ENCODE assay signal across 21 cellular contexts in genomic region chr7:95263803-95264202, GRCh38.
"Had no signal": no experiment of that assay in that cellular context is flagged by ENCODE, and none has a peak within 500 bp of the region (broad histone marks: within the 10 kb centered on the region; RNA-seq: fewer than 3 reads in every experiment).

No MANE protein-coding gene starts in this region.

- H3K79me2 ChIP-seq: hepatocyte, parathyroid adenoma had no signal

- H3K4me2 ChIP-seq: hepatocyte had no signal

- H3K9me3 ChIP-seq: psoas muscle, right lobe of liver, testis, tibial nerve, upper lobe of right lung, vagina had no signal

- H3K4me3 ChIP-seq: coronary artery, hepatocyte, psoas muscle, right lobe of liver, skin epidermis, testis, tibial nerve, upper lobe of right lung, vagina had no signal

- H3K9ac ChIP-seq: parathyroid adenoma had no signal

- H2AFZ ChIP-seq: hepatocyte, parathyroid adenoma had no signal

- H3K27me3 ChIP-seq: hepatocyte, right lobe of liver, testis, tibial nerve, upper lobe of right lung, vagina had no signal

- H3K4me1 ChIP-seq: parathyroid adenoma, psoas muscle, right lobe of liver, testis, tibial nerve, upper lobe of right lung, vagina had no signal

- H3K36me3 ChIP-seq: right lobe of liver, tibial nerve, upper lobe of right lung, vagina had no signal

- ATAC-seq: natural killer cell treated with Interleukin-12 subunit alpha and Interleukin-12 subunit beta and Interleukin-15 and Interleukin-18, amount 100 ng/mL, for 72 hours; right lobe of liver; stimulated activated naive B cell treated with anti-CD40 and anti-IgM and Interleukin-4, amounts not matched to agents 10 μg/mL and 1 μg/mL and 100 μg/mL, for 72 hours; stimulated activated naive CD8-positive, alpha-beta T cell treated with anti-CD3 and anti-CD28 coated beads, Interleukin-15, amount 100 ng/mL, for 72 hours; upper lobe of right lung had no signal

- H3K27ac ChIP-seq: coronary artery, hepatocyte, parathyroid adenoma, psoas muscle, right lobe of liver, skin epidermis, testis, tibial nerve, upper lobe of right lung, vagina had no signal

- DNase-seq: effector CD4-positive, alpha-beta T cell; foreskin melanocyte; kidney glomerular epithelial cell; mammary epithelial cell; occipital lobe; psoas muscle; retina; right lobe of liver; stimulated activated CD4-positive, alpha-beta T cell treated with anti-CD3 and anti-CD28 coated beads, Interleukin-2, amount 100 ng/mL, for 24 hours; stimulated activated CD4-positive, alpha-beta T cell treated with anti-CD3 and anti-CD28 coated beads, Interleukin-4, amount 100 ng/mL, for 4 hours; stimulated activated naive B cell treated with anti-CD40 and anti-IgM and Interleukin-4, amounts not matched to agents 10 μg/mL and 1 μg/mL and 100 μg/mL, for 72 hours; stimulated activated naive CD8-positive, alpha-beta T cell treated with anti-CD3 and anti-CD28 coated beads, Interleukin-15, amount 100 ng/mL, for 72 hours; testis; upper lobe of right lung had no signal
